14 cellular contexts compared by ENCODE assay signal in the genomic region with DNA sequence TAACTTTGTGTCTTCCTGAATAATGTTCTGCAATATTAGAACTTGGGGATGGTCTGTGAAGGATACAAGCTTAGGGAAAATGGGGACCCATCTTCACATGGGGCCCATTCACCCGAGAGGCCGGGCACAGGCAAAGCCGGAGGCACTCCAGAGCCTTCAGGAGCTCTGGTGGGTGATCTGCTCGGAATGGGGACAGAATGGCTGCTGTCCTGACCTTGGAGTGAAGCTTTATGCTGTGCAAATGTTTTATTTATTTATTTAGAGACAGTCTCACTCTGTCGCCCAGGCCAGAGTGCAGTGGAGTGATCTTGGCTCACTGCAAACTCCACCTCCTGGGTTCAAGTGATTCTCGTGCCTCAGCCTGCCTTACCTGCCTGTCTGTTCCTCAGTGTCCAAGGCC. TPM values are rescaled to one million over a fixed set of nuclear protein-coding genes. Genes with fewer than 3 reads are reported as not detected.
DNase-seq lines count a peak whose midpoint lies in the region; ATAC-seq and TF ChIP-seq lines count a peak whose summit lies in the region.
"Had no signal": no experiment of that assay in that cellular context is flagged by ENCODE, and none has a peak within 500 bp of the region (broad histone marks: within the 10 kb centered on the region; RNA-seq: fewer than 3 reads in every experiment).

No MANE protein-coding gene starts in this region.

- H3K27me3 ChIP-seq in body of pancreas (no peaks in the 10 kb centered on the region), cardiac muscle cell (no peaks in the 10 kb centered on the region)

- H3K4me1 ChIP-seq in body of pancreas = peaks cover 15% of the 10 kb centered on the region
- no peaks in the 10 kb centered on the region for H3K4me1 ChIP-seq in cardiac muscle cell (ENCODE audit: low read depth)
- H3K4me1 ChIP-seq: A549, Caco-2 had no signal

- peak overlapping the region in 1 of 2 donors; percentile 50 for H3K27ac Mint-ChIP-seq in natural killer cell treated with Interleukin-12 subunit alpha and Interleukin-12 subunit beta and Interleukin-15 and Interleukin-18, amount 100 ng/mL, for 72 hours
- H3K27ac Mint-ChIP-seq: CD8-positive, alpha-beta T cell; H9 had no signal

- H3K9me3 Mint-ChIP-seq in natural killer cell treated with Interleukin-12 subunit alpha and Interleukin-12 subunit beta and Interleukin-15 and Interleukin-18, amount 100 ng/mL, for 72 hours = no peaks in the 10 kb centered on the region
- H3K9me3 Mint-ChIP-seq: CD8-positive, alpha-beta T cell; H9 had no signal

- no peak overlapping the region for H3K4me3 ChIP-seq in body of pancreas
- no peak overlapping the region for H3K4me3 ChIP-seq in cardiac muscle cell
- H3K4me3 ChIP-seq: A549 had no signal

- DNase-seq in body of pancreas = no peak
- DNase-seq in cardiac muscle cell (ENCODE audit: low read depth in 1 of 2, low spot score in 1 of 2) = no peak
- DNase-seq in left ventricle myocardium superior = no peak
- no peak for DNase-seq in nucleus accumbens (lab: John Stamatoyannopoulos, UW)
- DNase-seq in natural killer cell treated with Interleukin-12 subunit alpha and Interleukin-12 subunit beta and Interleukin-15 and Interleukin-18, amount 100 ng/mL, for 72 hours (ENCODE audit: low spot score) = no peak
- DNase-seq in kidney tubule cell (ENCODE audit: low spot score) = no peak
- DNase-seq: Caco-2; CD8-positive, alpha-beta T cell; DND-41; GDM1; GOT3; H9 had no signal

- H3K27ac ChIP-seq in body of pancreas (peak overlapping the region; percentile 26 to 54 (median 42)), cardiac muscle cell (peak overlapping the region; percentile 49)
- H3K27ac ChIP-seq: A549 had no signal

- H3K36me3 Mint-ChIP-seq in natural killer cell treated with Interleukin-12 subunit alpha and Interleukin-12 subunit beta and Interleukin-15 and Interleukin-18, amount 100 ng/mL, for 72 hours = peaks cover 5% of the 10 kb centered on the region

- intact Hi-C loops in body of pancreas (cut with DNase I) (no loop called here), left ventricle myocardium superior (cut with micrococcal nuclease) (no loop called here)

- no peak for TF ChIP-seq CTCF in body of pancreas (IDR thresholded peaks at IDR 0.05)
- TF ChIP-seq CTCF in cardiac muscle cell (IDR thresholded peaks at IDR 0.05; ENCODE audit: low read depth, low read length) = no peak

- no peak overlapping the region for H3K4me3 Mint-ChIP-seq in natural killer cell treated with Interleukin-12 subunit alpha and Interleukin-12 subunit beta and Interleukin-15 and Interleukin-18, amount 100 ng/mL, for 72 hours
- H3K4me3 Mint-ChIP-seq: CD14-positive monocyte; CD8-positive, alpha-beta T cell; H9 had no signal

- H3K4me1 Mint-ChIP-seq in natural killer cell treated with Interleukin-12 subunit alpha and Interleukin-12 subunit beta and Interleukin-15 and Interleukin-18, amount 100 ng/mL, for 72 hours (ENCODE audit: low read depth in 2 of 2) = peaks cover 5 to 12% of the 10 kb centered on the region in 2 donors

- ATAC-seq in body of pancreas (peak; percentile 38), left ventricle myocardium superior (peak; percentile 71)
- ATAC-seq in natural killer cell treated with Interleukin-12 subunit alpha and Interleukin-12 subunit beta and Interleukin-15 and Interleukin-18, amount 100 ng/mL, for 72 hours = no peak
- ATAC-seq: CD8-positive, alpha-beta T cell had no signal

- TF ChIP-seq POLR2A in body of pancreas (IDR thresholded peaks at IDR 0.05) = no peak

- WGBS in body of pancreas, 2 donors = 63 to 69% methylated on average over 6 of the region's 6 CpGs

- H3K9me3 ChIP-seq in body of pancreas = no peaks in the 10 kb centered on the region
- no peaks in the 10 kb centered on the region for H3K9me3 ChIP-seq in cardiac muscle cell (ENCODE audit: low read depth)
- H3K9me3 ChIP-seq: Caco-2 had no signal

- H3K27me3 Mint-ChIP-seq in natural killer cell treated with Interleukin-12 subunit alpha and Interleukin-12 subunit beta and Interleukin-15 and Interleukin-18, amount 100 ng/mL, for 72 hours = no peaks in the 10 kb centered on the region

- H3K36me3 ChIP-seq in body of pancreas (replicated peaks in 1 of 2; ENCODE audit: insufficient read depth in 1 of 2, low read depth in 2 of 2) (no peaks in the 10 kb centered on the region), cardiac muscle cell (peaks cover 15% of the 10 kb centered on the region)

RNA-seq across cellular contexts. Expression of a gene that starts 55.4 kb away (rescaled TPM):
- total RNA-seq in body of pancreas (10 to 100 TPM; 13.7 to 14.8 TPM), cardiac muscle cell (13.1 and 22.4 TPM in 2 replicates), left ventricle myocardium superior (32.3 TPM)
- 36.9 and 42.4 TPM in 2 replicates for polyA plus RNA-seq in cardiac muscle cell
- total RNA-seq in natural killer cell treated with Interleukin-12 subunit alpha and Interleukin-12 subunit beta and Interleukin-15 and Interleukin-18, amount 100 ng/mL, for 72 hours = 10 to 100 TPM; 11.8 to 13.2 TPM

Comparison
In these comparisons a context has a peak if more than half of its experiments do, and no peak if none do; other contexts are left out.
1. ATAC-seq: peak in body of pancreas (single experiment) and left ventricle myocardium superior (single experiment); none in natural killer cell treated with Interleukin-12 subunit alpha and Interleukin-12 subunit beta and Interleukin-15 and Interleukin-18, amount 100 ng/mL, for 72 hours (0 of 2).